Comparison of ENCODE assay signal across 1 cellular context in the genomic region with DNA sequence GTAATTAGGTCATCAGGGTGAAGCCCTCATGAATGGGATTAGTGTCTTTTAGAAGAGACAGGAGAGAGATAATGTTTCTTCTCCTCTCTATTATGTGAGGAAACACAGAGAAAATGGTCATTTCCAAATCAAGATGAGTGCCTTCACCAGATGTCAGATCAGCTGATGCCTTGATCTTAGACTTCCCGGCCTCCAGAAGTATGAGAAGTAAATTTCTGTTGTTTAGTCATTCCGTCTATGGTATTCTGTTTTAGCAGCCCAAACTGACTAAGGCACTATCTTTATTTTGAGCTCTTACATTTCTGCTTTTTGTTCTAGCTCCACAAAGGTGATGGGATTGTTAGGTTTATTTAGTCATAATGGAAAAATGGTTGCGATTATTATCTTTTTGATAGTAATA.
TF ChIP-seq lines count a peak whose summit lies in the region.

No MANE protein-coding gene starts in this region.

TF ChIP-seq in IMR-90, 13 proteins besides CTCF, POLR2A, EP300 and RAD21:
- no peak for TF ChIP-seq MAFK (IDR thresholded peaks at IDR 0.05; ENCODE audit: low read depth, low read length)
- no peak for TF ChIP-seq BHLHE40 (IDR thresholded peaks at IDR 0.05; ENCODE audit: low read depth, low read length)
- TF ChIP-seq FOS (IDR thresholded peaks at IDR 0.05; ENCODE audit: low read depth, low read length): no peak
- no peak for TF ChIP-seq CEBPB (IDR thresholded peaks at IDR 0.05; ENCODE audit: low read depth, low read length)
- no peak for TF ChIP-seq SMC3 (IDR thresholded peaks at IDR 0.05; ENCODE audit: low read depth, low read length)
- no peak for TF ChIP-seq MXI1 (IDR thresholded peaks at IDR 0.05; ENCODE audit: borderline replicate concordance, low read depth, low read length)
- TF ChIP-seq CHD1 (IDR thresholded peaks at IDR 0.05; ENCODE audit: low read depth, low read length): no peak
- no peak for TF ChIP-seq RFX5 (IDR thresholded peaks at IDR 0.05; ENCODE audit: low read depth, low read length)
- TF ChIP-seq, protein P1, sequence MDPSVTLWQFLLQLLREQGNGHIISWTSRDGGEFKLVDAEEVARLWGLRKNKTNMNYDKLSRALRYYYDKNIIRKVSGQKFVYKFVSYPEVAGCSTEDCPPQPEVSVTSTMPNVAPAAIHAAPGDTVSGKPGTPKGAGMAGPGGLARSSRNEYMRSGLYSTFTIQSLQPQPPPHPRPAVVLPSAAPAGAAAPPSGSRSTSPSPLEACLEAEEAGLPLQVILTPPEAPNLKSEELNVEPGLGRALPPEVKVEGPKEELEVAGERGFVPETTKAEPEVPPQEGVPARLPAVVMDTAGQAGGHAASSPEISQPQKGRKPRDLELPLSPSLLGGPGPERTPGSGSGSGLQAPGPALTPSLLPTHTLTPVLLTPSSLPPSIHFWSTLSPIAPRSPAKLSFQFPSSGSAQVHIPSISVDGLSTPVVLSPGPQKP (IDR thresholded peaks at IDR 0.05; ENCODE audit: borderline replicate concordance, low read depth, low read length): no peak
- TF ChIP-seq, protein P2, sequence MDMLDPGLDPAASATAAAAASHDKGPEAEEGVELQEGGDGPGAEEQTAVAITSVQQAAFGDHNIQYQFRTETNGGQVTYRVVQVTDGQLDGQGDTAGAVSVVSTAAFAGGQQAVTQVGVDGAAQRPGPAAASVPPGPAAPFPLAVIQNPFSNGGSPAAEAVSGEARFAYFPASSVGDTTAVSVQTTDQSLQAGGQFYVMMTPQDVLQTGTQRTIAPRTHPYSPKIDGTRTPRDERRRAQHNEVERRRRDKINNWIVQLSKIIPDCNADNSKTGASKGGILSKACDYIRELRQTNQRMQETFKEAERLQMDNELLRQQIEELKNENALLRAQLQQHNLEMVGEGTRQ (IDR thresholded peaks at IDR 0.05; ENCODE audit: low read depth, low read length): no peak
- no peak for TF ChIP-seq NFE2L2 (IDR thresholded peaks at IDR 0.05; ENCODE audit: low read depth, low read length)
- no peak for TF ChIP-seq RCOR1 (IDR thresholded peaks at IDR 0.05; ENCODE audit: insufficient replicate concordance, low read length)
- no peak for TF ChIP-seq MAZ (IDR thresholded peaks at IDR 0.05; ENCODE audit: borderline replicate concordance, low read depth, low read length)
